8 cellular contexts compared by ENCODE assay signal in genomic region chr1:160375788-160376524, GRCh38. TPM values are rescaled to one million over a fixed set of nuclear protein-coding genes. Genes with fewer than 3 reads are reported as not detected.
A peak's percentile ranks its signal among the peaks of the same experiment; 100 is the strongest.
DNase-seq lines count a peak whose midpoint lies in the region; ATAC-seq and TF ChIP-seq lines count a peak whose summit lies in the region.

No MANE protein-coding gene starts in this region.

- DNase-seq in CD4-positive, CD25-positive, alpha-beta regulatory T cell, result peak in 1 of 3 donors; percentile 22
- DNase-seq in H9 (peak; percentile 67), WERI-Rb-1 (peak; percentile 66), iPS-NIHi7 (ENCODE audit: extremely low spot score) (peak; percentile 53), thoracic aorta (ENCODE audit: low spot score) (no peak), HK-2 (ENCODE audit: unreplicated experiment) (no peak), NCI-H2107 treated with DMSO at 0.1 percent for 48 hours (lab: John Stamatoyannopoulos, UW; ENCODE audit: unreplicated experiment) (no peak)
- no peak for DNase-seq in activated CD4-positive, alpha-beta T cell treated with anti-CD3 and anti-CD28 coated beads, Interleukin-2, amount 50 U/mL, for 4 hours

- no peaks in the 10 kb centered on the region for H3K36me3 ChIP-seq in CD4-positive, CD25-positive, alpha-beta regulatory T cell (ENCODE audit: control insufficient read depth, insufficient read depth, low read length)
- H3K36me3 ChIP-seq in WERI-Rb-1 (peaks cover 5% of the 10 kb centered on the region), thoracic aorta (no peaks in the 10 kb centered on the region)

- peak overlapping the region; percentile 34; the same call in 1 of the 2 replicates for H3K14ac ChIP-seq in H9 (ENCODE audit: insufficient read depth, low read length)

- H3K23ac ChIP-seq in H9 (ENCODE audit: insufficient read length, low read depth, low read length), result no peak overlapping the region

- H3K23me2 ChIP-seq in H9 (ENCODE audit: insufficient read length, low read depth, low read length, poor library complexity, severe bottlenecking), result peaks cover 7% of the 10 kb centered on the region

- H3K18ac ChIP-seq in H9 (ENCODE audit: insufficient read length, low read depth, low read length), result peak overlapping the region; percentile 45

- no peak overlapping the region for H4K91ac ChIP-seq in H9 (ENCODE audit: insufficient read length, low read depth, low read length)

- H3K4me1 Mint-ChIP-seq in CD4-positive, CD25-positive, alpha-beta regulatory T cell, result peaks cover 4 to 13% (median 9%) of the 10 kb centered on the region in 4 donors
- H3K4me1 Mint-ChIP-seq in H9, result peaks cover 49 to 50% of the 10 kb centered on the region in 2 experiments

- no peak for TF ChIP-seq CTCF in H9 (conservative IDR thresholded peaks at IDR 0.05)
- 0 out of 2 replicates have a peak, but pooled peaks have one; percentile 6 for TF ChIP-seq CTCF in WERI-Rb-1 (IDR thresholded peaks at IDR 0.05; ENCODE audit: low read depth, low read length)
- no peak for TF ChIP-seq CTCF in thoracic aorta (IDR thresholded peaks at IDR 0.05)

- no peaks in the 10 kb centered on the region for H4K20me1 ChIP-seq in H9 (ENCODE audit: control insufficient read depth, insufficient read depth, insufficient read length)

- no peak overlapping the region for H4K8ac ChIP-seq in H9 (replicated peaks; ENCODE audit: insufficient read length, low read depth, low read length)

- peaks cover 5% of the 10 kb centered on the region for H3K27me3 Mint-ChIP-seq in CD4-positive, CD25-positive, alpha-beta regulatory T cell
- H3K27me3 Mint-ChIP-seq in H9 (ENCODE audit: low read depth), result no peaks in the 10 kb centered on the region

- peak overlapping the region in 1 of 3 donors; percentile 5 for H3K27ac Mint-ChIP-seq in CD4-positive, CD25-positive, alpha-beta regulatory T cell
- peak overlapping the region; percentile 55 to 97 (median 67); a peak in 5 of 7 replicates for H3K27ac Mint-ChIP-seq in H9

- H2BK5ac ChIP-seq in H9 (ENCODE audit: insufficient read length, low read length), result no peak overlapping the region

- no peaks in the 10 kb centered on the region for H3K36me3 Mint-ChIP-seq in CD4-positive, CD25-positive, alpha-beta regulatory T cell
- no peaks in the 10 kb centered on the region for H3K36me3 Mint-ChIP-seq in H9 (ENCODE audit: insufficient read depth in 1 of 3, low read depth in 3 of 3)

- H3K27ac ChIP-seq in CD4-positive, CD25-positive, alpha-beta regulatory T cell (ENCODE audit: insufficient read depth, low read length, poor library complexity, severe bottlenecking), result no peak overlapping the region
- no peak overlapping the region for H3K27ac ChIP-seq in H9 (ENCODE audit: insufficient read length, low read depth, low read length)
- peak overlapping the region; percentile 87 for H3K27ac ChIP-seq in WERI-Rb-1
- H3K27ac ChIP-seq in thoracic aorta, result no peak overlapping the region

- peak overlapping the region; percentile 3 for H3K4me2 ChIP-seq in H9 (ENCODE audit: insufficient read depth, insufficient read length, low read length)

- no peak overlapping the region for H2AK5ac ChIP-seq in H9 (ENCODE audit: insufficient read length, low read length)

- H2BK20ac ChIP-seq in H9 (ENCODE audit: low read depth, low read length, poor library complexity, severe bottlenecking), result no peak overlapping the region

- H3K9me3 Mint-ChIP-seq in CD4-positive, CD25-positive, alpha-beta regulatory T cell, result no peaks in the 10 kb centered on the region
- H3K9me3 Mint-ChIP-seq in H9, result no peaks in the 10 kb centered on the region; a peak in 1 of 5 replicates

- H2BK120ac ChIP-seq in H9 (ENCODE audit: low read depth, low read length, poor library complexity, severe bottlenecking), result no peak overlapping the region

- no peaks in the 10 kb centered on the region for H3K9me3 ChIP-seq in CD4-positive, CD25-positive, alpha-beta regulatory T cell (ENCODE audit: control insufficient read depth in 2 of 2, low read length in 2 of 2)
- no peaks in the 10 kb centered on the region for H3K9me3 ChIP-seq in H9 (ENCODE audit: control insufficient read depth, low read depth, low read length)
- H3K9me3 ChIP-seq in WERI-Rb-1 (ENCODE audit: severe bottlenecking), result no peaks in the 10 kb centered on the region
- H3K9me3 ChIP-seq in thoracic aorta, result no peaks in the 10 kb centered on the region

- no peak overlapping the region for H4K5ac ChIP-seq in H9 (ENCODE audit: insufficient read length, low read depth, low read length)

- ATAC-seq in CD4-positive, CD25-positive, alpha-beta regulatory T cell (ENCODE audit: low read depth in 2 of 2), result peak in 1 of 2 donors; percentile 26
- ATAC-seq in thoracic aorta (ENCODE audit: insufficient number of reproducible peaks, low FRiP score, low read depth), result no peak

- no peaks in the 10 kb centered on the region for H3K27me3 ChIP-seq in CD4-positive, CD25-positive, alpha-beta regulatory T cell (ENCODE audit: control insufficient read depth, insufficient read depth, low read length)
- no peaks in the 10 kb centered on the region for H3K27me3 ChIP-seq in H9 (ENCODE audit: insufficient read depth, low read length)
- no peaks in the 10 kb centered on the region for H3K27me3 ChIP-seq in WERI-Rb-1 (ENCODE audit: insufficient read depth, low read depth, severe bottlenecking)
- H3K27me3 ChIP-seq in thoracic aorta (replicated peaks; ENCODE audit: insufficient read depth), result no peaks in the 10 kb centered on the region

- H3K9ac ChIP-seq in H9 (ENCODE audit: extremely low read depth, insufficient read length, low read length), result no peak overlapping the region

- H2BK12ac ChIP-seq in H9 (ENCODE audit: insufficient read length, low read depth, low read length), result no peak overlapping the region

- WGBS in H9 (ENCODE audit: extremely low coverage, insufficient read length, low lambda C conversion rate), result no CpG with 5 or more reads among the region's 9 CpGs

- H3K79me1 ChIP-seq in H9 (ENCODE audit: insufficient read depth, low read depth, low read length, poor library complexity, severe bottlenecking), result no peaks in the 10 kb centered on the region

- peak overlapping the region in 1 of 4 donors; percentile 70 for H3K4me3 Mint-ChIP-seq in CD4-positive, CD25-positive, alpha-beta regulatory T cell
- peak overlapping the region; percentile 44 to 61 for H3K4me3 Mint-ChIP-seq in H9

- no peaks in the 10 kb centered on the region for H3K79me2 ChIP-seq in H9 (ENCODE audit: insufficient read depth, low read length)

- H2BK15ac ChIP-seq in H9 (ENCODE audit: low read depth, low read length), result no peak overlapping the region

- no peak overlapping the region for H3K56ac ChIP-seq in H9 (ENCODE audit: insufficient read length, low read depth, low read length)

- H2AFZ ChIP-seq in H9 (ENCODE audit: low read length), result no peak overlapping the region

- no peak overlapping the region for H3K4ac ChIP-seq in H9 (ENCODE audit: low read depth, low read length)

- H3K4me1 ChIP-seq in CD4-positive, CD25-positive, alpha-beta regulatory T cell (ENCODE audit: control insufficient read depth, insufficient read depth, low read length, poor library complexity, severe bottlenecking), result peaks cover 10% of the 10 kb centered on the region
- H3K4me1 ChIP-seq in H9 (ENCODE audit: insufficient read depth, low read length) (peaks cover 20% of the 10 kb centered on the region), thoracic aorta (ENCODE audit: control insufficient read depth in 1 of 2, low read depth in 2 of 2) (peaks cover 0 to 7% of the 10 kb centered on the region in 2 donors)

- no peak overlapping the region for H3T11ph ChIP-seq in H9 (ENCODE audit: low read length)

- H3K4me3 ChIP-seq in CD4-positive, CD25-positive, alpha-beta regulatory T cell (ENCODE audit: low read depth, low read length), result peak overlapping the region; percentile 3
- H3K4me3 ChIP-seq in WERI-Rb-1 (ENCODE audit: low read depth, low read length) (peak overlapping the region; percentile 4; the same call in 1 of the 2 replicates), thoracic aorta (peak overlapping the region; percentile 14)

RNA-seq across cellular contexts. Expression of gene NHLH1, which starts 9.1 kb away (rescaled TPM):
- not detected for total RNA-seq in CD4-positive, CD25-positive, alpha-beta regulatory T cell
- polyA plus RNA-seq in CD4-positive, CD25-positive, alpha-beta regulatory T cell, result under 1 TPM in 1 of 4 donors, not detected in 3; 0.06 TPM
- total RNA-seq in H9 (2021), result 1.3 and 1.5 TPM in 2 replicates
- under 1 TPM in 1 of 2 donors, not detected in 1; 0.14 TPM for total RNA-seq in thoracic aorta

RNA-seq across cellular contexts. Expression of gene VANGL2, which starts 24.4 kb away (rescaled TPM):
- 0.07 TPM for total RNA-seq in CD4-positive, CD25-positive, alpha-beta regulatory T cell
- polyA plus RNA-seq in CD4-positive, CD25-positive, alpha-beta regulatory T cell, result not detected
- 57.7 and 58.5 TPM in 2 replicates for total RNA-seq in H9 (2021)
- 1 to 10 TPM in 1 of 2 donors, under 1 TPM in 1; 0.27 to 1.3 TPM for total RNA-seq in thoracic aorta

RNA-seq across cellular contexts. Expression of gene NCSTN, which starts 32.8 kb away (rescaled TPM):
- 80.5 TPM for total RNA-seq in CD4-positive, CD25-positive, alpha-beta regulatory T cell
- polyA plus RNA-seq in CD4-positive, CD25-positive, alpha-beta regulatory T cell, result 10 to 100 TPM; 59.3 to 66.3 (median 60.7) TPM
- 67.8 and 69.3 TPM in 2 replicates for total RNA-seq in H9 (2021)
- total RNA-seq in thoracic aorta, result 10 to 100 TPM; 49.4 to 67.1 TPM

RNA-seq across cellular contexts. Expression of gene COPA, which starts 32.9 kb away (rescaled TPM):
- total RNA-seq in CD4-positive, CD25-positive, alpha-beta regulatory T cell, result 150 TPM
- 100 to 1,000 TPM; 121 to 140 (median 133) TPM for polyA plus RNA-seq in CD4-positive, CD25-positive, alpha-beta regulatory T cell
- 118 TPM in 2 replicates for total RNA-seq in H9 (2021)
- 100 to 1,000 TPM; 114 to 162 TPM for total RNA-seq in thoracic aorta

Comparison
In these comparisons a context has a peak if more than half of its experiments do, and no peak if none do; other contexts are left out.
1. DNase-seq: peak in H9 (single experiment), WERI-Rb-1 (single experiment) and iPS-NIHi7 (single experiment); none in thoracic aorta (single experiment), HK-2 (single experiment), NCI-H2107 treated with DMSO at 0.1 percent for 48 hours (single experiment) and activated CD4-positive, alpha-beta T cell treated with anti-CD3 and anti-CD28 coated beads, Interleukin-2, amount 50 U/mL, for 4 hours (0 of 2).
2. RNA of gene VANGL2, which starts 24.4 kb away (total RNA-seq): 57.7 to 58.5 TPM in H9; 0.27 to 1.3 TPM in thoracic aorta and 0.07 TPM in CD4-positive, CD25-positive, alpha-beta regulatory T cell (single experiment); every median in the first group is over 10 times any median in the second.
3. Peak in every context shown above with its lines, with median percentiles within 50 percentile points of each other: H3K4me3 ChIP-seq.